8 cellular contexts compared by ENCODE assay signal in genomic region chr10:97869091-97870042, GRCh38. TPM values are rescaled to one million over a fixed set of nuclear protein-coding genes. Genes with fewer than 3 reads are reported as not detected.
DNase-seq lines count a peak whose midpoint lies in the region; ATAC-seq, FAIRE-seq and TF ChIP-seq lines count a peak whose summit lies in the region.

No MANE protein-coding gene starts in this region.

- peak overlapping the region in 1 of 2 experiments; percentile 41; a peak in 1 of 4 replicates for H3K9ac ChIP-seq in K562 (ENCODE audit: insufficient read depth in 1 of 2, low read depth in 2 of 2, low read length in 2 of 2)

- H3K36me3 ChIP-seq in K562 (ENCODE audit: control insufficient read depth, insufficient read depth, low read length), result no peaks in the 10 kb centered on the region

- CTCF ChIA-PET in A549 (lab: Yijun Ruan, JAX) (interaction anchor here (0.5 to 21.3 kb wide), 58 partner anchors 8 to 211 kb away, joined by 3 to 649 read pairs (median 6); partner anchors contain the start of genes GOLGA7B, MARVELD1, SFRP5 and ZFYVE27), K562 (lab: Yijun Ruan, JAX; ENCODE audit: low intra/inter-chr PET ratio) (interaction anchor here (0.6 to 2.3 kb wide), 3 partner anchors 77 to 110 kb away, joined by 3 to 17 read pairs (median 7); no protein-coding TSS in a partner anchor)

- FAIRE-seq in A549 (lab: Jason Lieb, UNC), result peak; percentile 95
- peak; percentile 85 for FAIRE-seq in K562 (lab: Jason Lieb, UNC)

- no TSS peak for BruUV-seq in K562 (replicated peaks; lab: Mats Ljungman, UMichigan)

- TF ChIP-seq POLR2A in A549 (IDR thresholded peaks at IDR 0.05; ENCODE audit: low read length), result peak; percentile 38; the same call in 1 of the 2 replicates
- no peak for TF ChIP-seq POLR2A in K562 (conservative IDR thresholded peaks at IDR 0.05)

- TF ChIP-seq EP300 in A549 (IDR thresholded peaks at IDR 0.05) (no peak), K562 (IDR thresholded peaks at IDR 0.05; ENCODE audit: low read length) (no peak)

- H3K27me3 ChIP-seq in K562 (ENCODE audit: control insufficient read depth in 2 of 2, insufficient read depth in 2 of 2, low read length in 2 of 2), result peaks cover 7 to 44% of the 10 kb centered on the region in 2 experiments; a peak in 4 of 5 replicates

- H3K4me2 ChIP-seq in A549, result peak overlapping the region; percentile 48
- peak overlapping the region; percentile 41 for H3K4me2 ChIP-seq in K562 (ENCODE audit: insufficient read depth, low read length)

- H3K4me1 ChIP-seq in A549, result peaks cover 12% of the 10 kb centered on the region
- peaks cover 5 to 16% of the 10 kb centered on the region in 2 experiments; a peak in 3 of 5 replicates for H3K4me1 ChIP-seq in K562 (replicated peaks in 1 of 2; ENCODE audit: control insufficient read depth in 2 of 2, insufficient read depth in 2 of 2, low read length in 2 of 2)

- ATAC-seq in A549, result peak; percentile 97 to 99
- ATAC-seq in GM18519 (IDR thresholded peaks at IDR 0.05; ENCODE audit: low FRiP score, unreplicated experiment), result peak; percentile 89
- peak; percentile 99 for ATAC-seq in HG03060 (IDR thresholded peaks at IDR 0.05; ENCODE audit: low read depth, unreplicated experiment)
- peak; percentile 99 for ATAC-seq in K562

- TF ChIP-seq CTCF in A549 (IDR thresholded peaks at IDR 0.05) (peak; percentile 89), K562 (IDR thresholded peaks at IDR 0.05 in 2 of 3, conservative IDR thresholded peaks at IDR 0.05 in 1 of 3; ENCODE audit: insufficient read depth in 2 of 3, low read depth in 1 of 3, low read length in 3 of 3) (peak; percentile 81 to 97 (median 96))

- H3K27ac ChIP-seq in A549 (peak overlapping the region; percentile 77 to 89), K562 (ENCODE audit: extremely low read depth, low read depth, low read length) (no peak overlapping the region)

- intact Hi-C loops in K562 (cut with micrococcal nuclease), result loop anchor here (1.0 kb wide), 2 partner anchors 78 to 110 kb away; no protein-coding TSS in a partner anchor

- no peaks in the 10 kb centered on the region for H3K79me2 ChIP-seq in K562 (ENCODE audit: control insufficient read depth, insufficient read depth, low read length)

- H3K9me3 ChIP-seq in A549, result no peaks in the 10 kb centered on the region
- no peaks in the 10 kb centered on the region for H3K9me3 ChIP-seq in K562 (replicated peaks; ENCODE audit: control insufficient read depth, insufficient read depth, low read depth, low read length)

- POLR2A ChIA-PET in A549 (lab: Yijun Ruan, JAX) (interaction anchor here (0.6 to 2.0 kb wide), 6 partner anchors 19 to 79 kb away, joined by 3 to 6 read pairs (median 4); partner anchors contain the start of gene GOLGA7B), K562 (lab: Yijun Ruan, JAX) (interaction anchor here (0.9 kb wide), 1 partner anchor 114 kb away, joined by 3 read pairs; no protein-coding TSS in a partner anchor)

- WGBS in A549 (ENCODE audit: missing lambda C conversion rate), result 28% methylated on average over 15 of the region's 19 CpGs
- WGBS in K562 (ENCODE audit: insufficient coverage, low coverage, missing lambda C conversion rate), result 20% methylated on average over 14 of the region's 19 CpGs

- DNase-seq in A549 (ENCODE audit: low read depth in 1 of 2, low spot score in 1 of 2) (peak; percentile 89 to 98), NCI-H2107 (lab: John Stamatoyannopoulos, UW) (peak; percentile 71), UCSD-AML1 (lab: John Stamatoyannopoulos, UW; ENCODE audit: unreplicated experiment) (peak; percentile 87), K562 (ENCODE audit: extremely low read depth in 1 of 4, low spot score in 3 of 4) (peak; percentile 69 to 81 (median 75)), iPS DF 4.7 (ENCODE audit: extremely low read depth, low spot score) (peak; percentile 68)
- DNase-seq in stimulated activated CD4-positive, alpha-beta T cell treated with anti-CD3 and anti-CD28 coated beads, Interleukin-12 subunit alpha, Interleukin-12 subunit beta, amount 100 ng/mL, for 24 hours (ENCODE audit: low read depth in 2 of 2), result peak; percentile 67 to 78

- H3K9me1 ChIP-seq in K562 (ENCODE audit: control insufficient read depth, insufficient read depth, low read length), result no peaks in the 10 kb centered on the region

- H4K20me1 ChIP-seq in K562 (replicated peaks; ENCODE audit: control insufficient read depth, insufficient read depth, low read length), result no peaks in the 10 kb centered on the region; the same call in 1 of the 2 replicates

- H2AFZ ChIP-seq in K562 (ENCODE audit: low read depth, low read length), result peak overlapping the region; percentile 91

- in situ Hi-C loops in K562 (cut with MboI), result loop anchor here (25.0 kb wide), 1 partner anchor 107 kb away; the partner anchor contains the start of gene SFRP5

- TF ChIP-seq RAD21 in A549 (conservative IDR thresholded peaks at IDR 0.05 in 1 of 2, IDR thresholded peaks at IDR 0.05 in 1 of 2), result peak; percentile 98
- TF ChIP-seq RAD21 in K562 (CRISPR knock-in tag; conservative IDR thresholded peaks at IDR 0.05 in 1 of 2, IDR thresholded peaks at IDR 0.05 in 1 of 2), result peak; percentile 93 to 95

- H3K4me3 ChIP-seq in A549 (no peak overlapping the region), K562 (no peak overlapping the region)

TF ChIP-seq in A549, 52 proteins besides CTCF, POLR2A, EP300 and RAD21 (continues in another document):
- TF ChIP-seq HMGXB4 (CRISPR knock-in tag; IDR thresholded peaks at IDR 0.05; ENCODE audit: borderline replicate concordance), result no peak

TF ChIP-seq in K562, 482 proteins besides CTCF, POLR2A, EP300 and RAD21 (continues in another document):
- TF ChIP-seq MAX (CRISPR knock-in tag; IDR thresholded peaks at IDR 0.05) (peak; percentile 86), ZFP36 (IDR thresholded peaks at IDR 0.05; ENCODE audit: low read depth, low read length, partially characterized antibody) (no peak), CREM (IDR thresholded peaks at IDR 0.05; ENCODE audit: low read depth) (peak; percentile 15; the same call in 1 of the 2 replicates), MYC (IDR thresholded peaks at IDR 0.05; ENCODE audit: low read depth, low read length) (peak; percentile 41; the same call in 1 of the 2 replicates), MYC (CRISPR knock-in tag; IDR thresholded peaks at IDR 0.05; ENCODE audit: borderline replicate concordance, low read depth) (no peak), ZBTB49 (CRISPR knock-in tag; IDR thresholded peaks at IDR 0.05; ENCODE audit: borderline replicate concordance) (no peak), SRSF7 (optimal IDR thresholded peaks at IDR 0.05; ENCODE audit: low read depth, low read length) (no peak)

RNA-seq across cellular contexts. Expression of gene GOLGA7B, which starts 19.7 kb away (rescaled TPM):
- polyA plus RNA-seq in A549 (2011; rRNA removed) (0.62 and 1.1 TPM in 2 replicates), A549 (2017; fragmentation: RNase III; extraction: RNeasy Plus Mini Kit Qiagen cat#74134 plus additional on column Dnase treatment) (0.98 to 1.5 TPM (median 1.4 TPM) in 3 replicates), K562 (2011; rRNA removed) (0.01 and 0.04 TPM in 2 replicates), K562 (2014; fragmentation: Illumina TruSeq; extraction: Trizol) (0.03 and 0.06 TPM in 2 replicates), K562 (2014; fragmentation: Nextera tagmentation; extraction: Ambion mirVana) (not detected), K562 (2014; rRNA removed) (0.01 and 0.03 TPM in 2 replicates)
- polyA plus RNA-seq in A549 (2012; cell fraction: cytosol; rRNA removed), result 0.36 and 0.40 TPM in 2 replicates
- polyA plus RNA-seq in A549 (2012; cell fraction: nucleus; rRNA removed), result 0.55 and 1.3 TPM in 2 replicates
- polyA minus RNA-seq in A549 (2011; rRNA and poly(A)+ RNA removed), result 0.92 and 1.2 TPM in 2 replicates
- total RNA-seq in K562 (2011; cell fraction: chromatin; rRNA removed; ENCODE audit: low replicate concordance), result 0.07 and 0.25 TPM in 2 replicates
- total RNA-seq in K562 (2011; cell fraction: nucleolus; rRNA removed), result under 0.01 TPM in 1 of 2 replicates, not detected in the other
- total RNA-seq in K562 (2011; cell fraction: nucleoplasm; rRNA removed), result 0.07 TPM in 1 of 2 replicates, not detected in the other
- total RNA-seq in K562 (2014; rRNA removed) (0.04 TPM in 1 of 2 replicates, not detected in the other), K562 (2014; rRNA removed; fragmentation: Illumina TruSeq; extraction: Trizol) (0.04 and 0.06 TPM in 2 replicates), K562 (2015; rRNA removed; fragmentation: Illumina TruSeq; extraction: Trizol) (0.04 TPM in 1 of 2 replicates, not detected in the other), K562 (2021) (0.07 and 0.11 TPM in 2 replicates)
- 0.01 and 0.04 TPM in 2 replicates for polyA plus RNA-seq in K562 (2011; cell fraction: cytosol; rRNA removed)
- 0.06 TPM in 2 replicates for polyA plus RNA-seq in K562 (2011; cell fraction: nucleus; rRNA removed)
- polyA plus RNA-seq in K562 (2012), result 0.07 and 0.12 TPM in 2 replicates
- 0.18 and 0.21 TPM in 2 replicates for polyA minus RNA-seq in K562 (2011; rRNA and poly(A)+ RNA removed)
- polyA minus RNA-seq in K562 (2011; cell fraction: cytosol; rRNA and poly(A)+ RNA removed), result not detected in 2 replicates
- under 0.01 TPM in 1 of 2 replicates, not detected in the other for polyA minus RNA-seq in K562 (2011; cell fraction: nucleus; rRNA and poly(A)+ RNA removed)

Comparison
In these comparisons a context has a peak if more than half of its experiments do, and no peak if none do; other contexts are left out.
1. Of the 35 proteins assayed by ChIP-seq in both K562 and A549: peak only in K562: BHLHE40, ESRRA and MAZ; only in A549: POLR2A; in both: CTCF, MAX, RAD21 and SMC3; in neither: 24; mixed calls (peak in some experiments, not most) for 3.